1 cellular context compared by ENCODE assay signal in the genomic region with DNA sequence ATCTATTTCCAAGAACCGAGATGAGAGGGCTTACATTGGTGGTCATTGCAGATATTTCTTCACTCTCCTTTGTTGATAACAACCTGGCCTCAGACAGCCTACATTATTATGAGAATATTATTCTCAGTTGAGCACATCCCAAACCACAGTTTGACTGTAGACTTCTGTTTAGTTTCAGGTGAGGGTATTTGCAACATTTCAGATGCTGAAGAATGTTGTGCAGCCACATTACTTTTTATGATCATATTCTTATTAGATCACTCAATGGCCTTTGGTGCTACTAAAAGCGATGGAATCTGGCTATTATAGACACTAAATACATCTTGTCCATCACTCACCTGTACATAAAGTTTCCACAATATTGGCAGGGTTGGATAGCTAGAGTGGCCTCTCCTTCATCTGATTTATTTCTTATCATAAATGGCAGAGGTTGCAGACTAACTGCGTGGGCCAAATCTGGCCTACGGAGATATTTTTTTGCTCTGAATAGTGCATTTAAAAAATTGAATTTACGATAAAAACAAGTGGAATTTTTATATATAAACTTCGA.
TF ChIP-seq lines count a peak whose summit lies in the region.

No MANE protein-coding gene starts in this region.

TF ChIP-seq in IMR-90, 13 proteins besides CTCF, POLR2A, EP300 and RAD21:
- TF ChIP-seq RCOR1 (IDR thresholded peaks at IDR 0.05; ENCODE audit: insufficient replicate concordance, low read length): no peak
- TF ChIP-seq RFX5 (IDR thresholded peaks at IDR 0.05; ENCODE audit: low read depth, low read length): no peak
- no peak for TF ChIP-seq SMC3 (IDR thresholded peaks at IDR 0.05; ENCODE audit: low read depth, low read length)
- TF ChIP-seq MXI1 (IDR thresholded peaks at IDR 0.05; ENCODE audit: borderline replicate concordance, low read depth, low read length): no peak
- no peak for TF ChIP-seq CHD1 (IDR thresholded peaks at IDR 0.05; ENCODE audit: low read depth, low read length)
- no peak for TF ChIP-seq FOS (IDR thresholded peaks at IDR 0.05; ENCODE audit: low read depth, low read length)
- TF ChIP-seq, protein P1, sequence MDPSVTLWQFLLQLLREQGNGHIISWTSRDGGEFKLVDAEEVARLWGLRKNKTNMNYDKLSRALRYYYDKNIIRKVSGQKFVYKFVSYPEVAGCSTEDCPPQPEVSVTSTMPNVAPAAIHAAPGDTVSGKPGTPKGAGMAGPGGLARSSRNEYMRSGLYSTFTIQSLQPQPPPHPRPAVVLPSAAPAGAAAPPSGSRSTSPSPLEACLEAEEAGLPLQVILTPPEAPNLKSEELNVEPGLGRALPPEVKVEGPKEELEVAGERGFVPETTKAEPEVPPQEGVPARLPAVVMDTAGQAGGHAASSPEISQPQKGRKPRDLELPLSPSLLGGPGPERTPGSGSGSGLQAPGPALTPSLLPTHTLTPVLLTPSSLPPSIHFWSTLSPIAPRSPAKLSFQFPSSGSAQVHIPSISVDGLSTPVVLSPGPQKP (IDR thresholded peaks at IDR 0.05; ENCODE audit: borderline replicate concordance, low read depth, low read length): no peak
- TF ChIP-seq MAFK (IDR thresholded peaks at IDR 0.05; ENCODE audit: low read depth, low read length): no peak
TF ChIP-seq in IMR-90: peak in this region for 0.
